Comparison of ENCODE assay signal across 8 cellular contexts in the genomic region with DNA sequence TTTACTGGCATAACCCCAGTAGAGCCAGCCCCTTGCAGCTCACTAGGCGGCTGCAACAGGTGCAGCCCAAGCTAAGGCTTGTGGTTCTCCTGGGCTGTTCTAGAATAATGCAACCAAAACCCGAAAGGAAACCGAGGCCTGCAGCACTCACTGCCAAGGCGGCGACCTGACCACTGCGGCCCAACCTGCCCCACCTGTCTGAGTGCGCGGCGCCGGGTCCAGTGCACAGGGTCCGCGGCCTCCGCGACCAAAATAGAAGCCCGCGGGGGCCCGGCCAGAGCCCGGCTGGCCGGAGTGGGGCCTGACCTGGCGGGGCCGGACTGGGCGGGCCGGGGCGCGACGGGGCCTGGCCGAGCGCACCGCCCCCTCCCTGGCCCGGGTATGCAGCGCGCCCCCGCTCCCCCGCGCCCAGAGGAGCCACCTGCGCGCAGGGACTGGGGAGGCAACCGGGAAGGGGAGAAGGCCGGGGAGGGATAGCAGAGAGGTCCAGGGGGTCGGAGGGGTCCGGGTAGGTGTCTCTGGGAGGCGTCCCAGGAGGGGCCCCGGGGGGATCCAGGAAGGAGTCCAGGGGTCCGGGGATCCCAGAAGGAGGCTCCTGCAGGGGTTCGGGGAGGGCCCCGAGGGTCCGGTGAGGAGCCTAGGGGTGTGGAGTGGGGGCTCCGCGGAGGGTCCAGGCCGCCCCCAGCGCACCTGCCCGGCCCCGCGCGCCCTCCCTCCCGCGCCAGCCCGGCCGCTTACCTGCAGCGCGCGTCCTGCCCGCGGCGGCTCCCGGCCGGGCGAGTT. TPM values are rescaled to one million over a fixed set of nuclear protein-coding genes. Genes with fewer than 3 reads are reported as not detected.
DNase-seq lines count a peak whose midpoint lies in the region; ATAC-seq and TF ChIP-seq lines count a peak whose summit lies in the region.

No MANE protein-coding gene starts in this region.

- CTCF ChIA-PET in AG04449 (lab: Yijun Ruan, JAX), result no interaction called here

- H3K9me3 ChIP-seq in KOPT-K1 (ENCODE audit: insufficient read depth, low read length, poor library complexity, severe bottlenecking) (no peaks in the 10 kb centered on the region), testis (no peaks in the 10 kb centered on the region)

- no peak for TF ChIP-seq POLR2A in testis (IDR thresholded peaks at IDR 0.05)

- POLR2A ChIA-PET in AG04449 (lab: Yijun Ruan, JAX), result no interaction called here

- H3K27ac ChIP-seq in KOPT-K1 (ENCODE audit: low read depth, low read length, poor library complexity, severe bottlenecking) (peak overlapping the region; percentile 98), layer of hippocampus (ENCODE audit: low read depth, low read length) (peak overlapping the region; percentile 92), testis (peak overlapping the region in 1 of 2 donors; percentile 72)

- H3K4me3 ChIP-seq in AG04449 (ENCODE audit: low read depth, low read length), result peak overlapping the region; percentile 6; the same call in 1 of the 2 replicates
- H3K4me3 ChIP-seq in testis, result peak overlapping the region; percentile 58 to 71

- H3K4me1 ChIP-seq in testis, result peaks cover 30% of the 10 kb centered on the region

- intact Hi-C loops in testis (cut with DNase I; ENCODE audit: low total_unique reads), result no loop called here

- H3K27me3 ChIP-seq in layer of hippocampus (ENCODE audit: control insufficient read depth, insufficient read depth, low read length) (no peaks in the 10 kb centered on the region), testis (no peaks in the 10 kb centered on the region)

- in situ Hi-C loops in T47D (cut with HindIII; ENCODE audit: low pct_unique_long_range_greater_than_20kb, low sequenced_read_pairs), result no loop called here

- H3K36me3 ChIP-seq in KOPT-K1 (ENCODE audit: insufficient read depth, low read length), result peaks cover 21% of the 10 kb centered on the region; the same call in 1 of the 2 replicates
- H3K36me3 ChIP-seq in testis (ENCODE audit: low read depth, missing control alignments), result no peaks in the 10 kb centered on the region

- TF ChIP-seq CTCF in AG04449 (IDR thresholded peaks at IDR 0.05; ENCODE audit: insufficient read depth, low read length, missing control alignments) (no peak), testis (IDR thresholded peaks at IDR 0.05) (no peak)

- ATAC-seq in GM19043 (IDR thresholded peaks at IDR 0.05; ENCODE audit: low read depth, unreplicated experiment), result peak; percentile 1

- WGBS in testis, 2 donors, result 1 to 2% methylated on average over 16 to 41 of the region's 68 CpGs

- no peak for DNase-seq in AG04449 (ENCODE audit: low read depth, low spot score)
- DNase-seq in T47D (ENCODE audit: low read depth in 1 of 2, low spot score in 1 of 2), result peak; percentile 38 to 54
- no peak for DNase-seq in testis
- DNase-seq in putamen (ENCODE audit: low spot score), result no peak
- DNase-seq in NCI-H1694 treated with DMSO at 0.1 percent for 48 hours (lab: John Stamatoyannopoulos, UW), result no peak

RNA-seq across cellular contexts. Expression of gene SEMA4D, which starts 0.5 kb away (rescaled TPM):
- total RNA-seq in testis, result 10 to 100 TPM; 38.7 to 53.1 TPM
- 26.2 TPM for polyA plus RNA-seq in testis (ENCODE audit: insufficient read depth, low read depth, low replicate concordance)

Comparison
In these comparisons a context has a peak if more than half of its experiments do, and no peak if none do; other contexts are left out.
1. DNase-seq: peak in T47D (2 of 2); none in AG04449 (single experiment), testis (single experiment), putamen (single experiment) and NCI-H1694 treated with DMSO at 0.1 percent for 48 hours (single experiment).